Comparison of ENCODE assay signal across 9 cellular contexts in genomic region chr1:16206547-16207317, GRCh38. TPM values are rescaled to one million over a fixed set of nuclear protein-coding genes. Genes with fewer than 3 reads are reported as not detected.
DNase-seq lines count a peak whose midpoint lies in the region; ATAC-seq and TF ChIP-seq lines count a peak whose summit lies in the region.
"Had no signal": no experiment of that assay in that cellular context is flagged by ENCODE, and none has a peak within 500 bp of the region (broad histone marks: within the 10 kb centered on the region; RNA-seq: fewer than 3 reads in every experiment).

No MANE protein-coding gene starts in this region.

- peak overlapping the region; percentile 58 for H3K4me3 ChIP-seq in BJ (ENCODE audit: low read depth, low read length)
- H3K4me3 ChIP-seq in lower leg skin (ENCODE audit: low read depth, poor library complexity, severe bottlenecking), result peak overlapping the region; percentile 4

- no peaks in the 10 kb centered on the region for H3K27me3 ChIP-seq in BJ (ENCODE audit: control insufficient read depth, insufficient read depth, low read length)

- CTCF ChIA-PET in BJ (lab: Yijun Ruan, JAX), result interaction anchor here (0.8 to 1.8 kb wide), 3 partner anchors 37 to 128 kb away, joined by 3 to 8 read pairs (median 3); no protein-coding TSS in a partner anchor

- H3K36me3 ChIP-seq in BJ (ENCODE audit: control insufficient read depth, insufficient read depth, low read length), result 0 out of 2 replicates have a peak, but pooled peaks cover 4% of the 10 kb centered on the region

- intact Hi-C loops in lower leg skin (cut with DNase I; ENCODE audit: low total_unique reads), result no loop called here

- POLR2A ChIA-PET in BJ (lab: Charles Lee), result interaction anchor here (0.6 to 1.4 kb wide), 8 partner anchors 9 to 288 kb away, joined by 3 to 5 read pairs (median 4); no protein-coding TSS in a partner anchor

- TF ChIP-seq CTCF in BJ (IDR thresholded peaks at IDR 0.05; ENCODE audit: insufficient read depth, low read depth, low read length), result no peak
- no peak for TF ChIP-seq CTCF in lower leg skin (IDR thresholded peaks at IDR 0.05)

- TF ChIP-seq POLR2A in lower leg skin (IDR thresholded peaks at IDR 0.05), result no peak

- 0 to 1% methylated on average over 35 to 62 of the region's 87 CpGs for WGBS in lower leg skin, 2 donors

- peak; percentile 93 for DNase-seq in BJ (ENCODE audit: low read depth)
- DNase-seq in NCI-H526 treated with DMSO at 0.1 percent for 48 hours (lab: John Stamatoyannopoulos, UW), result peak; percentile 95
- peak; percentile 85 to 90 for DNase-seq in activated CD4-positive, alpha-beta T cell treated with anti-CD3 and anti-CD28 coated beads, Interleukin-2, amount 50 U/mL, for 24 hours (ENCODE audit: low read depth in 1 of 2, low spot score in 1 of 2)
- DNase-seq in dermis microvascular lymphatic vessel endothelial cell (ENCODE audit: low read depth in 2 of 2), result peak; percentile 95 to 98
- DNase-seq in lower leg skin (ENCODE audit: low spot score in 2 of 2), result peak; percentile 97 to 99
- DNase-seq in stimulated activated CD4-positive, alpha-beta T cell treated with anti-CD3 and anti-CD28 coated beads, Interleukin-4, amount 100 ng/mL, for 24 hours, result peak; percentile 95

- ATAC-seq in GM19328 (IDR thresholded peaks at IDR 0.05; ENCODE audit: unreplicated experiment) (peak; percentile 75), HG03460 (IDR thresholded peaks at IDR 0.05; ENCODE audit: unreplicated experiment) (peak; percentile 74)

RNA-seq across cellular contexts. Expression of gene ARHGEF19, which starts 5.7 kb away (rescaled TPM):
- 8.0 and 11.6 TPM in 2 replicates for polyA plus RNA-seq in BJ (2011; rRNA removed)
- 4.0 and 5.8 TPM in 2 replicates for polyA minus RNA-seq in BJ (2011; rRNA and poly(A)+ RNA removed)
- total RNA-seq in dermis microvascular lymphatic vessel endothelial cell (4.0 and 4.4 TPM in 2 replicates), lower leg skin (10 to 100 TPM; 45.7 to 63.1 (median 48.5) TPM)

RNA-seq across cellular contexts. Expression of gene CPLANE2, which starts 30.3 kb away (rescaled TPM):
- 4.3 and 8.3 TPM in 2 replicates for polyA plus RNA-seq in BJ (2011; rRNA removed)
- polyA minus RNA-seq in BJ (2011; rRNA and poly(A)+ RNA removed), result 9.4 and 11.4 TPM in 2 replicates
- total RNA-seq in dermis microvascular lymphatic vessel endothelial cell (6.7 and 7.7 TPM in 2 replicates), lower leg skin (10 to 100 TPM in 2 of 4 donors, 1 to 10 TPM in 2; 6.0 to 17.2 (median 10.4) TPM)

RNA-seq across cellular contexts. Expression of gene EPHA2, which starts 50.9 kb away (rescaled TPM):
- polyA plus RNA-seq in BJ (2011; rRNA removed), result 13.6 and 26.5 TPM in 2 replicates
- polyA minus RNA-seq in BJ (2011; rRNA and poly(A)+ RNA removed), result 22.8 TPM in 2 replicates
- total RNA-seq in dermis microvascular lymphatic vessel endothelial cell (71.1 and 112 TPM in 2 replicates), lower leg skin (10 to 100 TPM; 63.6 to 83.8 (median 68.8) TPM)
- total RNA-seq: T-helper 2 cell treated with Interferon-gamma antibody and Interleukin-4, amounts not matched to agents 100 ng/mL and 5 ng/mL, for 36 hours had no signal

Comparison
In these comparisons a context has a peak if more than half of its experiments do, and no peak if none do; other contexts are left out.
1. Peak in every context shown above with its lines: DNase-seq, ATAC-seq and H3K4me3 ChIP-seq.